1 cellular context compared by ENCODE assay signal in genomic region chr3:50245251-50245745, GRCh38.
TF ChIP-seq lines count a peak whose summit lies in the region.

No MANE protein-coding gene starts in this region.

TF ChIP-seq in IMR-90, 13 proteins besides CTCF, POLR2A, EP300 and RAD21:
- TF ChIP-seq CEBPB (IDR thresholded peaks at IDR 0.05; ENCODE audit: low read depth, low read length) (no peak), NFE2L2 (IDR thresholded peaks at IDR 0.05; ENCODE audit: low read depth, low read length) (no peak), BHLHE40 (IDR thresholded peaks at IDR 0.05; ENCODE audit: low read depth, low read length) (no peak), ELK1 (IDR thresholded peaks at IDR 0.05; ENCODE audit: borderline replicate concordance, low read depth, low read length) (no peak), CHD1 (IDR thresholded peaks at IDR 0.05; ENCODE audit: low read depth, low read length) (no peak), USF2 (IDR thresholded peaks at IDR 0.05; ENCODE audit: low read depth, low read length) (no peak), MAZ (IDR thresholded peaks at IDR 0.05; ENCODE audit: borderline replicate concordance, low read depth, low read length) (no peak)
TF ChIP-seq in IMR-90: peak in this region for 0.
